2 cellular contexts compared by ENCODE assay signal in genomic region chr3:38840987-38841386, GRCh38.
TF ChIP-seq lines count a peak whose summit lies in the region.

No MANE protein-coding gene starts in this region.

TF ChIP-seq in SK-N-SH, 30 proteins besides CTCF, POLR2A, EP300 and RAD21 (continued from another document):
- TF ChIP-seq NRF1 (IDR thresholded peaks at IDR 0.05; ENCODE audit: low read depth, low read length) (no peak), JUND (IDR thresholded peaks at IDR 0.05) (no peak), FOSL2 (IDR thresholded peaks at IDR 0.05; ENCODE audit: borderline replicate concordance, low read depth) (no peak), FOXM1 (IDR thresholded peaks at IDR 0.05; ENCODE audit: low read depth) (no peak), TAF1 (IDR thresholded peaks at IDR 0.05; ENCODE audit: borderline replicate concordance, low read depth, low read length) (no peak)

TF ChIP-seq in SK-N-SH treated with all-trans-retinoic acid at 6 μM for 48 hours, 23 proteins besides CTCF, POLR2A, EP300 and RAD21 (continued from another document):
- TF ChIP-seq TSHZ2 (CRISPR knock-in tag; IDR thresholded peaks at IDR 0.05) (no peak), RARB (CRISPR knock-in tag; IDR thresholded peaks at IDR 0.05) (no peak), ARNTL (CRISPR knock-in tag; IDR thresholded peaks at IDR 0.05; ENCODE audit: borderline replicate concordance, low read depth) (no peak), TCF4 (CRISPR knock-in tag; IDR thresholded peaks at IDR 0.05; ENCODE audit: borderline replicate concordance) (no peak), GLIS3 (CRISPR knock-in tag; IDR thresholded peaks at IDR 0.05) (no peak), ZNF8 (CRISPR knock-in tag; IDR thresholded peaks at IDR 0.05) (no peak), CSDC2 (CRISPR knock-in tag; IDR thresholded peaks at IDR 0.05) (no peak), ZC3H10 (CRISPR knock-in tag; IDR thresholded peaks at IDR 0.05) (no peak)
